In genomic region chr5:156327306-156327705, GRCh38 we compare ENCODE assay signal across 10 cellular contexts. TPM values are rescaled to one million over a fixed set of nuclear protein-coding genes. Genes with fewer than 3 reads are reported as not detected.
A peak's percentile ranks its signal among the peaks of the same experiment; 100 is the strongest.
DNase-seq lines count a peak whose midpoint lies in the region; ATAC-seq and TF ChIP-seq lines count a peak whose summit lies in the region.
"Had no signal": no experiment of that assay in that cellular context is flagged by ENCODE, and none has a peak within 500 bp of the region (broad histone marks: within the 10 kb centered on the region; RNA-seq: fewer than 3 reads in every experiment).

No MANE protein-coding gene starts in this region.

- H3K9me3 ChIP-seq in GM23248 (ENCODE audit: low read depth) (no peaks in the 10 kb centered on the region), colonic mucosa (no peaks in the 10 kb centered on the region), skeletal muscle tissue (ENCODE audit: control insufficient read depth in 3 of 3, low read length in 3 of 3) (no peaks in the 10 kb centered on the region)

- CTCF ChIA-PET in WTC11 (lab: Charles Lee): no interaction called here

- DNase-seq in GM23248 (peak; percentile 48), colonic mucosa (no peak), left kidney (ENCODE audit: low read depth, low spot score) (peak; percentile 28), WTC11 (ENCODE audit: low spot score) (no peak), NCI-H526 (lab: John Stamatoyannopoulos, UW) (no peak)
- DNase-seq in activated effector memory CD4-positive, alpha-beta T cell treated with anti-CD3 and anti-CD28 coated beads, Interleukin-2, amount 50 U/mL, for 16 hours: no peak
- DNase-seq: activated T-cell treated with anti-CD3 and anti-CD28 coated beads, Interleukin-2, amount 50 U/mL, for 24 hours; stimulated activated naive CD4-positive, alpha-beta T cell treated with Interleukin-2 at 50 U/mL for 16 hours had no signal

- TF ChIP-seq CTCF in colonic mucosa (IDR thresholded peaks at IDR 0.05): no peak
- TF ChIP-seq CTCF in WTC11 (IDR thresholded peaks at IDR 0.05): no peak

- no peaks in the 10 kb centered on the region for H3K27me3 ChIP-seq in GM23248 (replicated peaks; ENCODE audit: insufficient read depth)
- no peaks in the 10 kb centered on the region for H3K27me3 ChIP-seq in colonic mucosa
- no peaks in the 10 kb centered on the region for H3K27me3 ChIP-seq in skeletal muscle tissue (ENCODE audit: control insufficient read depth in 3 of 3, insufficient read depth in 3 of 3, low read length in 3 of 3)

- H2AFZ ChIP-seq in GM23248: peak overlapping the region; percentile 87

- H3K36me3 ChIP-seq in GM23248 (ENCODE audit: low read depth) (peaks cover 10% of the 10 kb centered on the region), colonic mucosa (no peaks in the 10 kb centered on the region), skeletal muscle tissue (ENCODE audit: control insufficient read depth in 3 of 3, insufficient read depth in 3 of 3, low read length in 3 of 3) (peaks cover 2 to 9% (median 5%) of the 10 kb centered on the region in 3 donors)

- H3K27ac Mint-ChIP-seq in WTC11: no peak overlapping the region
- H3K27ac Mint-ChIP-seq: activated T-cell treated with anti-CD3 and anti-CD28 coated beads, Interleukin-2, amount 50 U/mL, for 24 hours had no signal

- no peak overlapping the region for H3K4me3 Mint-ChIP-seq in WTC11
- H3K4me3 Mint-ChIP-seq: activated T-cell treated with anti-CD3 and anti-CD28 coated beads, Interleukin-2, amount 50 U/mL, for 24 hours had no signal

- H3K36me3 Mint-ChIP-seq in WTC11: no peaks in the 10 kb centered on the region

- peaks cover 30% of the 10 kb centered on the region for H3K4me1 ChIP-seq in GM23248 (ENCODE audit: insufficient read depth)
- H3K4me1 ChIP-seq in colonic mucosa: no peaks in the 10 kb centered on the region
- peaks cover 27 to 39% (median 27%) of the 10 kb centered on the region in 3 donors for H3K4me1 ChIP-seq in skeletal muscle tissue (ENCODE audit: control insufficient read depth in 3 of 3, insufficient read depth in 3 of 3, low read length in 3 of 3)

- H3K4me3 ChIP-seq in GM23248: peak overlapping the region; percentile 89
- H3K4me3 ChIP-seq in colonic mucosa: peak overlapping the region; percentile 21
- peak overlapping the region; percentile 60 to 88 (median 85) for H3K4me3 ChIP-seq in skeletal muscle tissue (ENCODE audit: low read length in 3 of 3)

- H3K4me1 Mint-ChIP-seq in WTC11: peaks cover 13% of the 10 kb centered on the region

- H3K27ac ChIP-seq in GM23248 (peak overlapping the region; percentile 83), colonic mucosa (peak overlapping the region; percentile 15), skeletal muscle tissue (ENCODE audit: low read depth, low read length) (peak overlapping the region; percentile 80)

- H3K9ac ChIP-seq in GM23248 (peak overlapping the region; percentile 83), colonic mucosa (ENCODE audit: low read depth in 2 of 2, low read length in 2 of 2) (peak overlapping the region in 1 of 2 donors; percentile 10), skeletal muscle tissue (ENCODE audit: low read depth in 1 of 3, low read length in 3 of 3) (peak overlapping the region; percentile 77 to 88 (median 79))

- ATAC-seq in HG03442 (IDR thresholded peaks at IDR 0.05; ENCODE audit: unreplicated experiment) (no peak), WTC11 (no peak)

- H4K20me1 ChIP-seq in GM23248 (ENCODE audit: insufficient read depth): no peaks in the 10 kb centered on the region

- H3K4me2 ChIP-seq in GM23248 (ENCODE audit: unreplicated experiment): peak overlapping the region; percentile 83

- peaks cover 41% of the 10 kb centered on the region for H3F3A ChIP-seq in GM23248 (ENCODE audit: insufficient read depth)

- no peaks in the 10 kb centered on the region for H3K9me2 ChIP-seq in GM23248 (ENCODE audit: insufficient read depth)

- H3K9me3 Mint-ChIP-seq in WTC11: peaks cover 10% of the 10 kb centered on the region
- H3K9me3 Mint-ChIP-seq: activated T-cell treated with anti-CD3 and anti-CD28 coated beads, Interleukin-2, amount 50 U/mL, for 24 hours had no signal

- in situ Hi-C loops in GM23248 (cut with MboI): no loop called here

- 0 to 4% methylated on average over 6 of the region's 6 CpGs for WGBS in GM23248 (ENCODE audit: low coverage in 1 of 2, low lambda C conversion rate in 2 of 2, missing lambda C conversion rate in 2 of 2), 2 experiments

- peaks cover 48% of the 10 kb centered on the region for H3K79me2 ChIP-seq in GM23248 (ENCODE audit: insufficient read depth)

- no peaks in the 10 kb centered on the region for H3K27me3 Mint-ChIP-seq in WTC11 (ENCODE audit: low read depth)

- intact Hi-C loops in colonic mucosa (cut with DNase I): no loop called here

- POLR2A ChIA-PET in WTC11 (lab: Charles Lee): no interaction called here

TF ChIP-seq in WTC11, 78 proteins besides CTCF, POLR2A, EP300 and RAD21:
- TF ChIP-seq ZSCAN18 (CRISPR knock-in tag; IDR thresholded peaks at IDR 0.05) (no peak), ZNF232 (CRISPR knock-in tag; IDR thresholded peaks at IDR 0.05) (no peak)

RNA-seq across cellular contexts. Expression of gene SGCD, which starts 0.3 kb away (rescaled TPM):
- 67.0 and 69.7 TPM in 2 replicates for total RNA-seq in GM23248 (2014; rRNA removed; shearing (Covaris generic))
- 68.1 and 71.2 TPM in 2 replicates for polyA plus RNA-seq in GM23248 (2016; fragmentation: Nextera tagmentation; extraction: Ambion mirVana)
- total RNA-seq in colonic mucosa (1 to 10 TPM; 1.0 to 2.2 TPM), skeletal muscle tissue (73.6 TPM), WTC11 (2021) (0.07 to 0.33 TPM (median 0.32 TPM) in 3 replicates)

Comparison
In these comparisons a context has a peak if more than half of its experiments do, and no peak if none do; other contexts are left out.
1. DNase-seq: peak in GM23248 (single experiment) and left kidney (single experiment); none in colonic mucosa (single experiment), activated effector memory CD4-positive, alpha-beta T cell treated with anti-CD3 and anti-CD28 coated beads, Interleukin-2, amount 50 U/mL, for 16 hours (single experiment), WTC11 (single experiment) and NCI-H526 (0 of 2).
2. H3K27ac ChIP-seq: peak in every context shown above with its lines; median percentile 83 in GM23248; 80 in skeletal muscle tissue; 15 in colonic mucosa.
3. H3K4me3 ChIP-seq: peak in every context shown above with its lines; median percentile 89 in GM23248; 85 in skeletal muscle tissue; 21 in colonic mucosa.
4. RNA of gene SGCD, which starts 0.3 kb away (total RNA-seq): 73.6 TPM in skeletal muscle tissue (single experiment) and 67.0 to 69.7 TPM in GM23248; 1.0 to 2.2 TPM in colonic mucosa and 0.07 to 0.33 TPM in WTC11; every median in the first group is over 10 times any median in the second.